2 cellular contexts compared by ENCODE assay signal in genomic region chr17:16217002-16217635, GRCh38.
TF ChIP-seq lines count a peak whose summit lies in the region.

PIGL (plus strand) TSS chr17:16217210; CDS start chr17:16217227, 17 bp downstream.

TF ChIP-seq in HEK293, 187 proteins besides CTCF, POLR2A, EP300 and RAD21 (continued from another document and continues in another):
- no peak for TF ChIP-seq ZNF704 (tag by site-specific recombination; IDR thresholded peaks at IDR 0.05)
- TF ChIP-seq ZNF561 (tag by site-specific recombination; IDR thresholded peaks at IDR 0.05; ENCODE audit: borderline replicate concordance), result peak; percentile 86
- TF ChIP-seq ZNF341 (tag by site-specific recombination; IDR thresholded peaks at IDR 0.05; ENCODE audit: low read depth), result peak; percentile 52; the same call in 1 of the 2 replicates
- no peak for TF ChIP-seq ZNF16 (tag by site-specific recombination; IDR thresholded peaks at IDR 0.05; ENCODE audit: low read depth)
- TF ChIP-seq ZNF549 (tag by site-specific recombination; IDR thresholded peaks at IDR 0.05), result no peak
- TF ChIP-seq ZNF223 (tag by site-specific recombination; IDR thresholded peaks at IDR 0.05), result 0 out of 2 replicates have a peak, but pooled peaks have one; percentile 28
- no peak for TF ChIP-seq ZNF423 (tag by site-specific recombination; IDR thresholded peaks at IDR 0.05)
- TF ChIP-seq ZNF664 (tag by site-specific recombination; IDR thresholded peaks at IDR 0.05), result no peak
- TF ChIP-seq ZNF274 (IDR thresholded peaks at IDR 0.05; ENCODE audit: low read length), result no peak
- TF ChIP-seq ZNF274 (tag by site-specific recombination; IDR thresholded peaks at IDR 0.05; ENCODE audit: borderline replicate concordance), result no peak
- TF ChIP-seq KLF17 (tag by site-specific recombination; IDR thresholded peaks at IDR 0.05), result no peak; the same call in 1 of the 2 replicates
- TF ChIP-seq ZNF146 (tag by site-specific recombination; IDR thresholded peaks at IDR 0.05), result 0 out of 2 replicates have a peak, but pooled peaks have one; percentile 10
- TF ChIP-seq ZBTB48 (tag by site-specific recombination; IDR thresholded peaks at IDR 0.05), result 0 out of 2 replicates have a peak, but pooled peaks have one; percentile 65
- peak; percentile 56; the same call in 1 of the 2 replicates for TF ChIP-seq ZBTB8A (tag by site-specific recombination; IDR thresholded peaks at IDR 0.05)
- TF ChIP-seq ZSCAN30 (tag by site-specific recombination; IDR thresholded peaks at IDR 0.05), result peak; percentile 96
- TF ChIP-seq MYNN (tag by site-specific recombination; IDR thresholded peaks at IDR 0.05; ENCODE audit: borderline replicate concordance), result 0 out of 2 replicates have a peak, but pooled peaks have one; percentile 12
- no peak for TF ChIP-seq ZNF514 (tag by site-specific recombination; IDR thresholded peaks at IDR 0.05)
- no peak for TF ChIP-seq ZNF138 (tag by site-specific recombination; IDR thresholded peaks at IDR 0.05; ENCODE audit: borderline replicate concordance)
- TF ChIP-seq KLF7 (tag by site-specific recombination; IDR thresholded peaks at IDR 0.05; ENCODE audit: borderline replicate concordance), result peak; percentile 78; the same call in 1 of the 2 replicates
- peak; percentile 87 for TF ChIP-seq ZNF335 (tag by site-specific recombination; conservative IDR thresholded peaks at IDR 0.05)
- TF ChIP-seq ZNF280D (tag by site-specific recombination; IDR thresholded peaks at IDR 0.05), result no peak
- no peak for TF ChIP-seq ZNF792 (tag by site-specific recombination; IDR thresholded peaks at IDR 0.05)
- peak; percentile 89; the same call in 1 of the 2 replicates for TF ChIP-seq ZNF501 (tag by site-specific recombination; IDR thresholded peaks at IDR 0.05)
- no peak for TF ChIP-seq ZBTB1 (tag by site-specific recombination; IDR thresholded peaks at IDR 0.05)
- no peak for TF ChIP-seq BCL6B (tag by site-specific recombination; IDR thresholded peaks at IDR 0.05)

TF ChIP-seq in GM12878, 131 proteins besides CTCF, POLR2A, EP300 and RAD21 (continued from another document and continues in another):
- TF ChIP-seq ELK1 (IDR thresholded peaks at IDR 0.05; ENCODE audit: low read depth, low read length) (peak; percentile 74), ZNF217 (IDR thresholded peaks at IDR 0.05) (no peak), SKIL (IDR thresholded peaks at IDR 0.05; ENCODE audit: low read depth, poor library complexity, severe bottlenecking) (no peak), ZBED1 (IDR thresholded peaks at IDR 0.05; ENCODE audit: borderline replicate concordance) (peak; percentile 43; the same call in 1 of the 2 replicates), NFYA (IDR thresholded peaks at IDR 0.05; ENCODE audit: borderline replicate concordance, low read depth, low read length) (no peak), ZBTB4 (CRISPR knock-in tag; IDR thresholded peaks at IDR 0.05) (no peak), CBX3 (IDR thresholded peaks at IDR 0.05; ENCODE audit: borderline replicate concordance, low read depth) (no peak), SUPT20H (IDR thresholded peaks at IDR 0.05; ENCODE audit: borderline replicate concordance, control insufficient read depth, low read depth, low read length) (no peak), IRF4 (IDR thresholded peaks at IDR 0.05; ENCODE audit: low read depth, low read length) (peak; percentile 82), SRF (IDR thresholded peaks at IDR 0.05; ENCODE audit: low read depth in 2 of 2, low read length in 2 of 2) (peak in 1 of 2 experiments; percentile 80; a peak in 2 of 4 replicates), TCF12 (IDR thresholded peaks at IDR 0.05; ENCODE audit: low read depth, low read length) (peak; percentile 69; the same call in 1 of the 2 replicates), HDAC6 (IDR thresholded peaks at IDR 0.05; ENCODE audit: unreplicated experiment) (no peak), STAT1 (conservative IDR thresholded peaks at IDR 0.05) (0 out of 2 replicates have a peak, but pooled peaks have one; percentile 57), REST (IDR thresholded peaks at IDR 0.05; ENCODE audit: low read depth, low read length) (peak; percentile 54; the same call in 1 of the 2 replicates), E4F1 (IDR thresholded peaks at IDR 0.05; ENCODE audit: borderline replicate concordance, partially characterized antibody) (no peak), MEF2B (IDR thresholded peaks at IDR 0.05; ENCODE audit: partially characterized antibody, poor library complexity, severe bottlenecking) (peak; percentile 17), NFXL1 (IDR thresholded peaks at IDR 0.05; ENCODE audit: borderline replicate concordance) (no peak), NBN (IDR thresholded peaks at IDR 0.05) (peak; percentile 86), RELA (IDR thresholded peaks at IDR 0.05; ENCODE audit: borderline replicate concordance, partially characterized antibody) (peak; percentile 87), POU2F2 (IDR thresholded peaks at IDR 0.05; ENCODE audit: borderline replicate concordance, low read depth, low read length) (peak; percentile 93), ATF2 (IDR thresholded peaks at IDR 0.05; ENCODE audit: low read length) (no peak), SIN3A (IDR thresholded peaks at IDR 0.05; ENCODE audit: low read depth, low read length) (peak; percentile 43; the same call in 1 of the 2 replicates), NKRF (conservative IDR thresholded peaks at IDR 0.05) (0 out of 2 replicates have a peak, but pooled peaks have one; percentile 66), DPF2 (IDR thresholded peaks at IDR 0.05) (peak; percentile 54; the same call in 1 of the 2 replicates), CREM (IDR thresholded peaks at IDR 0.05; ENCODE audit: low read depth) (peak; percentile 51; the same call in 1 of the 2 replicates), MAX (IDR thresholded peaks at IDR 0.05; ENCODE audit: low read depth, low read length) (peak; percentile 70; the same call in 1 of the 2 replicates), RB1 (IDR thresholded peaks at IDR 0.05; ENCODE audit: borderline replicate concordance) (peak; percentile 86; the same call in 1 of the 2 replicates), PML (IDR thresholded peaks at IDR 0.05; ENCODE audit: low read length) (peak; percentile 90)
